ENCODE assay signal across 8 cellular contexts in the genomic region with DNA sequence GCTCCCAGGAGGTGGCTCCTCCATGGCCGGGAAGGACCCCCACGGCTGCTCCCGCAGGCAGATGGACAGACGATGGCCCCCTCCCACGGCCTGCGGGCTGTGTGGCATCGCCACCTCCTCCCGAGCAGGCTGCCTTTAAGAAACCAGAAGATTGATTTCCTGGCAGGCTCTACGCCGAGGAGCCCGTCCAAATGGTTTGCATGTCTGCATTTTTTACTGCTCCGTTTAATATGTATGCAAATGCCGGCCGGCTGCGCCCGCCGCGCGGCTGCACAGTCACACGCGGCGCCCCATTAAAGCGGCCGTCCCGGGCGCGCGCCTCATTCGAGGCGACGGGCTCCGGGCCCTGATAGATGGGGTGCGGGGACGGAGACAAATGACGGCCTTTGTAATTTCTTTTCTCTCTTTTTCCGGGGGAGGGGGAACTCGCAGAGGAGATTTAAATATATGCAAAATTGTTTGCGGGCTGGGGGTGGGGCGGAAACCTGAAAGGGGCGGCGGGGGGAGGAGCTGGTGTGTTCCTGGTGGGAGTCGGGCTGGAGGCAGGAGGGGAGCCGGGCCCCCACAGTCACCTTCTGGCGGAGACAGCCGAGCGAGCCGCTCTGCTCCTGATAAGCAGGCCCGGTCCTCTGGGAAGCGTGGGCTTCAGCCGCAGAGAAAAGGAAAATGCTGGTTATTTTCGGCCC.
A peak's percentile ranks its signal among the peaks of the same experiment; 100 is the strongest.
DNase-seq lines count a peak whose midpoint lies in the region; ATAC-seq, FAIRE-seq and TF ChIP-seq lines count a peak whose summit lies in the region.

No MANE protein-coding gene starts in this region.

- CTCF ChIA-PET in A549 (lab: Yijun Ruan, JAX) (no interaction called here), GM10248 (lab: Yijun Ruan, JAX) (no interaction called here)

- TF ChIP-seq RAD21 in A549 (conservative IDR thresholded peaks at IDR 0.05 in 1 of 2, IDR thresholded peaks at IDR 0.05 in 1 of 2), result no peak

- H3K36me3 ChIP-seq in BE2C, result no peaks in the 10 kb centered on the region; the same call in 1 of the 2 replicates

- in situ Hi-C loops in astrocyte of the cerebellum (cut with HindIII; ENCODE audit: low sequenced_read_pairs), result no loop called here

- H3K4me1 ChIP-seq in A549 (peaks cover 60% of the 10 kb centered on the region), BE2C (peaks cover 15% of the 10 kb centered on the region)

- no peak for TF ChIP-seq EP300 in A549 (IDR thresholded peaks at IDR 0.05)

- no peak for TF ChIP-seq POLR2A in A549 (IDR thresholded peaks at IDR 0.05; ENCODE audit: low read length)

- no peak overlapping the region for H3K4me2 ChIP-seq in A549

- no peaks in the 10 kb centered on the region for H3K27me3 ChIP-seq in BE2C

- TF ChIP-seq CTCF in A549 (IDR thresholded peaks at IDR 0.05), result no peak
- no peak for TF ChIP-seq CTCF in astrocyte of the cerebellum (IDR thresholded peaks at IDR 0.05; ENCODE audit: low read depth, low read length, missing control alignments)
- TF ChIP-seq CTCF in BE2C (IDR thresholded peaks at IDR 0.05; ENCODE audit: low read depth, low read length), result no peak
- no peak for TF ChIP-seq CTCF in GM10248 (IDR thresholded peaks at IDR 0.05; ENCODE audit: control extremely low read depth, extremely low read depth, low read depth, missing control alignments)

- FAIRE-seq in A549 (lab: Jason Lieb, UNC), result no peak

- no peak for ATAC-seq in A549

- H3K36me3 Mint-ChIP-seq in immature natural killer cell, result no peaks in the 10 kb centered on the region

- H3K9me3 ChIP-seq in A549 (no peaks in the 10 kb centered on the region), BE2C (no peaks in the 10 kb centered on the region)

- H3K4me3 ChIP-seq in A549 (no peak overlapping the region), astrocyte of the cerebellum (ENCODE audit: low read depth, low read length) (peak overlapping the region; percentile 36), BE2C (ENCODE audit: low read depth, low read length) (no peak overlapping the region)

- no peak for DNase-seq in A549 (ENCODE audit: low read depth in 1 of 2, low spot score in 1 of 2)
- peak; percentile 73 for DNase-seq in M059J (ENCODE audit: low read depth)
- peak; percentile 86 for DNase-seq in astrocyte of the cerebellum (ENCODE audit: low read depth)
- peak in 2 of 3 donors; percentile 10 to 14 for DNase-seq in immature natural killer cell
- DNase-seq in stimulated activated CD4-positive, alpha-beta T cell treated with anti-CD3 and anti-CD28 coated beads, Interleukin-4, amount 100 ng/mL, for 24 hours, result peak; percentile 32
- DNase-seq in SK-N-DZ (ENCODE audit: low spot score), result no peak
- DNase-seq in BE2C, result no peak
- no peak for DNase-seq in GM10248 (ENCODE audit: extremely low spot score)

- POLR2A ChIA-PET in A549 (lab: Yijun Ruan, JAX), result no interaction called here
- POLR2A ChIA-PET in GM10248 (lab: Yijun Ruan, JAX), result no interaction called here

- H3K27ac Mint-ChIP-seq in immature natural killer cell, result no peak overlapping the region

- peaks cover 3 to 10% (median 9%) of the 10 kb centered on the region in 3 donors for H3K27me3 Mint-ChIP-seq in immature natural killer cell (ENCODE audit: low read depth in 3 of 3)

- peak overlapping the region; percentile 75 to 89 (median 81) for H3K4me3 Mint-ChIP-seq in immature natural killer cell

- H3K27ac ChIP-seq in A549, result peak overlapping the region; percentile 99 to 100

- H3K9me3 Mint-ChIP-seq in immature natural killer cell, result no peaks in the 10 kb centered on the region

- 93% methylated on average over 47 of the region's 51 CpGs for WGBS in A549 (ENCODE audit: missing lambda C conversion rate)

- peaks cover 10 to 15% of the 10 kb centered on the region in 2 donors for H3K4me1 Mint-ChIP-seq in immature natural killer cell

TF ChIP-seq in A549, 52 proteins besides CTCF, POLR2A, EP300 and RAD21:
- TF ChIP-seq ELK1 (IDR thresholded peaks at IDR 0.05; ENCODE audit: low read depth, low read length) (no peak), ZC3H11A (IDR thresholded peaks at IDR 0.05) (no peak), ZNF302 (CRISPR knock-in tag; IDR thresholded peaks at IDR 0.05) (no peak), CBX8 (IDR thresholded peaks at IDR 0.05) (no peak), FOSL2 (IDR thresholded peaks at IDR 0.05) (no peak), FOSL2 (CRISPR knock-in tag; IDR thresholded peaks at IDR 0.05) (no peak), EHF (CRISPR knock-in tag; IDR thresholded peaks at IDR 0.05) (no peak), GATA3 (IDR thresholded peaks at IDR 0.05; ENCODE audit: borderline replicate concordance) (no peak), HEYL (CRISPR knock-in tag; IDR thresholded peaks at IDR 0.05) (no peak), RARB (CRISPR knock-in tag; IDR thresholded peaks at IDR 0.05) (no peak), MAX (IDR thresholded peaks at IDR 0.05) (no peak), ZSCAN20 (CRISPR knock-in tag; IDR thresholded peaks at IDR 0.05) (no peak), ESRRA (IDR thresholded peaks at IDR 0.05; ENCODE audit: borderline replicate concordance, low read length) (no peak), BHLHE40 (IDR thresholded peaks at IDR 0.05; ENCODE audit: low read depth, low read length) (no peak), CEBPB (IDR thresholded peaks at IDR 0.05) (no peak)
- TF ChIP-seq, protein P1, sequence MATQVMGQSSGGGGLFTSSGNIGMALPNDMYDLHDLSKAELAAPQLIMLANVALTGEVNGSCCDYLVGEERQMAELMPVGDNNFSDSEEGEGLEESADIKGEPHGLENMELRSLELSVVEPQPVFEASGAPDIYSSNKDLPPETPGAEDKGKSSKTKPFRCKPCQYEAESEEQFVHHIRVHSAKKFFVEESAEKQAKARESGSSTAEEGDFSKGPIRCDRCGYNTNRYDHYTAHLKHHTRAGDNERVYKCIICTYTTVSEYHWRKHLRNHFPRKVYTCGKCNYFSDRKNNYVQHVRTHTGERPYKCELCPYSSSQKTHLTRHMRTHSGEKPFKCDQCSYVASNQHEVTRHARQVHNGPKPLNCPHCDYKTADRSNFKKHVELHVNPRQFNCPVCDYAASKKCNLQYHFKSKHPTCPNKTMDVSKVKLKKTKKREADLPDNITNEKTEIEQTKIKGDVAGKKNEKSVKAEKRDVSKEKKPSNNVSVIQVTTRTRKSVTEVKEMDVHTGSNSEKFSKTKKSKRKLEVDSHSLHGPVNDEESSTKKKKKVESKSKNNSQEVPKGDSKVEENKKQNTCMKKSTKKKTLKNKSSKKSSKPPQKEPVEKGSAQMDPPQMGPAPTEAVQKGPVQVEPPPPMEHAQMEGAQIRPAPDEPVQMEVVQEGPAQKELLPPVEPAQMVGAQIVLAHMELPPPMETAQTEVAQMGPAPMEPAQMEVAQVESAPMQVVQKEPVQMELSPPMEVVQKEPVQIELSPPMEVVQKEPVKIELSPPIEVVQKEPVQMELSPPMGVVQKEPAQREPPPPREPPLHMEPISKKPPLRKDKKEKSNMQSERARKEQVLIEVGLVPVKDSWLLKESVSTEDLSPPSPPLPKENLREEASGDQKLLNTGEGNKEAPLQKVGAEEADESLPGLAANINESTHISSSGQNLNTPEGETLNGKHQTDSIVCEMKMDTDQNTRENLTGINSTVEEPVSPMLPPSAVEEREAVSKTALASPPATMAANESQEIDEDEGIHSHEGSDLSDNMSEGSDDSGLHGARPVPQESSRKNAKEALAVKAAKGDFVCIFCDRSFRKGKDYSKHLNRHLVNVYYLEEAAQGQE (IDR thresholded peaks at IDR 0.05), result no peak
TF ChIP-seq in A549: peak in this region for 0.

Comparison
In these comparisons a context has a peak if more than half of its experiments do, and no peak if none do; other contexts are left out.
1. DNase-seq: peak in M059J (single experiment), astrocyte of the cerebellum (single experiment), immature natural killer cell (2 of 3) and stimulated activated CD4-positive, alpha-beta T cell treated with anti-CD3 and anti-CD28 coated beads, Interleukin-4, amount 100 ng/mL, for 24 hours (single experiment); none in A549 (0 of 2), SK-N-DZ (single experiment), BE2C (single experiment) and GM10248 (single experiment).